ENCODE assay signal across 16 cellular contexts in the genomic region with DNA sequence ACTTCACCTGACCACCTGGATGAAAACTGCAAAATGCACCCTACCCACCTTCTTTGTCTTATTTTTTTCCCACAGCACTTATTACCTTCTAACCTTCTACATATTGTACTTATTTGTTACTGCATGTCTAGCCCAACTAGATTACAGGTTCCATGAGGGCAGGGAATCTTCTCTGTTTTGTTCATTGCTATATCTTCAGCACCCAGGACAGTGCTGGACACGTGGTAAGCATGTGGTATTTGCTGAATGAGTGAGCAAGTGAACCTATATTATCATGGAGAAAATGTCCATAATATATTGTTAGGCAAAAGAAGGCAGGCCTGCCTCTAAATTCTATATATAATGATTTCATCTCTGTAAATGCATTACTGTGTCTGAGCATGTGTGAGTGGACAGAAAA.
DNase-seq lines count a peak whose midpoint lies in the region; ATAC-seq lines count a peak whose summit lies in the region.
"Had no signal": no experiment of that assay in that cellular context is flagged by ENCODE, and none has a peak within 500 bp of the region (broad histone marks: within the 10 kb centered on the region; RNA-seq: fewer than 3 reads in every experiment).

No MANE protein-coding gene starts in this region.

- H3K36me3 ChIP-seq in aorta (ENCODE audit: control insufficient read depth in 1 of 2, insufficient read depth in 2 of 2, low read length in 1 of 2), result no peaks in the 10 kb centered on the region

- intact Hi-C loops in activated T-helper 1 cell treated with anti-CD3 and anti-CD28 coated beads, Interleukin-12 subunit alpha, Interleukin-12 subunit beta, Interleukin-2, Interleukin-4 antibody, amounts not matched to agents 30 ng/mL and 10 ng/mL and 1 ng/mL, durations not matched to agents 14 hours and 24 hours and 36 hours (cut with micrococcal nuclease), result no loop called here
- intact Hi-C loops in aorta (cut with DNase I), result no loop called here

- H3K4me1 ChIP-seq in aorta (ENCODE audit: control insufficient read depth in 1 of 2, insufficient read depth in 2 of 2, low read length in 2 of 2), result no peaks in the 10 kb centered on the region

- ATAC-seq in activated naive CD8-positive, alpha-beta T cell treated with anti-CD3 and anti-CD28 coated beads, Interleukin-2, amount 10 ng/mL, durations not matched to agents 7 days and 5 days (ENCODE audit: low read depth), result no peak
- ATAC-seq in stimulated activated effector memory CD8-positive, alpha-beta T cell treated with anti-CD3 and anti-CD28 coated beads, Interleukin-12 subunit alpha, Interleukin-12 subunit beta, amount 100 ng/mL, for 72 hours, result no peak
- ATAC-seq in stimulated activated naive B cell treated with anti-CD40 and anti-IgM and Interleukin-4, amounts not matched to agents 10 μg/mL and 1 μg/mL and 100 μg/mL, for 72 hours (replicated peaks), result no peak
- no peak for ATAC-seq in aorta (ENCODE audit: low FRiP score)

- peak overlapping the region; percentile 31 for H3K4me3 Mint-ChIP-seq in activated naive CD8-positive, alpha-beta T cell treated with anti-CD3 and anti-CD28 coated beads, Interleukin-2, amount 10 ng/mL, durations not matched to agents 7 days and 5 days
- H3K4me3 Mint-ChIP-seq in activated naive CD8-positive, alpha-beta T cell treated with anti-CD3 and anti-CD28 coated beads for 36 hours, result no peak overlapping the region
- H3K4me3 Mint-ChIP-seq in activated T-helper 1 cell treated with anti-CD3 and anti-CD28 coated beads, Interleukin-12 subunit alpha, Interleukin-12 subunit beta, Interleukin-2, Interleukin-4 antibody, amounts not matched to agents 30 ng/mL and 10 ng/mL and 1 ng/mL, durations not matched to agents 14 hours and 24 hours and 36 hours, result peak overlapping the region; percentile 43
- H3K4me3 Mint-ChIP-seq in stimulated activated effector memory CD8-positive, alpha-beta T cell treated with anti-CD3 and anti-CD28 coated beads, Interleukin-12 subunit alpha, Interleukin-12 subunit beta, amount 100 ng/mL, for 72 hours, result peak overlapping the region; percentile 62
- no peak overlapping the region for H3K4me3 Mint-ChIP-seq in stimulated activated naive B cell treated with anti-CD40 and anti-IgM and Interleukin-4, amounts not matched to agents 10 μg/mL and 1 μg/mL and 100 μg/mL, for 72 hours
- H3K4me3 Mint-ChIP-seq: CD14-positive monocyte had no signal

- H3K36me3 Mint-ChIP-seq in activated naive CD8-positive, alpha-beta T cell treated with anti-CD3 and anti-CD28 coated beads, Interleukin-2, amount 10 ng/mL, durations not matched to agents 7 days and 5 days, result peaks cover 20% of the 10 kb centered on the region
- peaks cover 13% of the 10 kb centered on the region for H3K36me3 Mint-ChIP-seq in activated naive CD8-positive, alpha-beta T cell treated with anti-CD3 and anti-CD28 coated beads for 36 hours
- H3K36me3 Mint-ChIP-seq in activated T-helper 1 cell treated with anti-CD3 and anti-CD28 coated beads, Interleukin-12 subunit alpha, Interleukin-12 subunit beta, Interleukin-2, Interleukin-4 antibody, amounts not matched to agents 30 ng/mL and 10 ng/mL and 1 ng/mL, durations not matched to agents 14 hours and 24 hours and 36 hours (ENCODE audit: low read depth), result peaks cover 41% of the 10 kb centered on the region
- peaks cover 22% of the 10 kb centered on the region for H3K36me3 Mint-ChIP-seq in stimulated activated effector memory CD8-positive, alpha-beta T cell treated with anti-CD3 and anti-CD28 coated beads, Interleukin-12 subunit alpha, Interleukin-12 subunit beta, amount 100 ng/mL, for 72 hours
- no peaks in the 10 kb centered on the region for H3K36me3 Mint-ChIP-seq in stimulated activated naive B cell treated with anti-CD40 and anti-IgM and Interleukin-4, amounts not matched to agents 10 μg/mL and 1 μg/mL and 100 μg/mL, for 72 hours

- H3K9me3 ChIP-seq in aorta (ENCODE audit: control insufficient read depth, low read length), result peaks cover 1% of the 10 kb centered on the region

- no peaks in the 10 kb centered on the region for H3K27me3 Mint-ChIP-seq in activated naive CD8-positive, alpha-beta T cell treated with anti-CD3 and anti-CD28 coated beads, Interleukin-2, amount 10 ng/mL, durations not matched to agents 7 days and 5 days
- no peaks in the 10 kb centered on the region for H3K27me3 Mint-ChIP-seq in activated naive CD8-positive, alpha-beta T cell treated with anti-CD3 and anti-CD28 coated beads for 36 hours
- H3K27me3 Mint-ChIP-seq in activated T-helper 1 cell treated with anti-CD3 and anti-CD28 coated beads, Interleukin-12 subunit alpha, Interleukin-12 subunit beta, Interleukin-2, Interleukin-4 antibody, amounts not matched to agents 30 ng/mL and 10 ng/mL and 1 ng/mL, durations not matched to agents 14 hours and 24 hours and 36 hours (ENCODE audit: insufficient read depth), result no peaks in the 10 kb centered on the region
- H3K27me3 Mint-ChIP-seq in stimulated activated naive B cell treated with anti-CD40 and anti-IgM and Interleukin-4, amounts not matched to agents 10 μg/mL and 1 μg/mL and 100 μg/mL, for 72 hours, result peaks cover 0 to 3% of the 10 kb centered on the region in 2 donors

- POLR2A ChIA-PET in activated naive CD8-positive, alpha-beta T cell treated with anti-CD3 and anti-CD28 coated beads, Interleukin-2, amount 10 ng/mL, durations not matched to agents 7 days and 5 days (lab: Charles Lee), result no interaction called here

- peaks cover 1% of the 10 kb centered on the region for H3K9me3 Mint-ChIP-seq in activated naive CD8-positive, alpha-beta T cell treated with anti-CD3 and anti-CD28 coated beads, Interleukin-2, amount 10 ng/mL, durations not matched to agents 7 days and 5 days
- H3K9me3 Mint-ChIP-seq in activated naive CD8-positive, alpha-beta T cell treated with anti-CD3 and anti-CD28 coated beads for 36 hours, result no peaks in the 10 kb centered on the region
- no peaks in the 10 kb centered on the region for H3K9me3 Mint-ChIP-seq in activated T-helper 1 cell treated with anti-CD3 and anti-CD28 coated beads, Interleukin-12 subunit alpha, Interleukin-12 subunit beta, Interleukin-2, Interleukin-4 antibody, amounts not matched to agents 30 ng/mL and 10 ng/mL and 1 ng/mL, durations not matched to agents 14 hours and 24 hours and 36 hours
- H3K9me3 Mint-ChIP-seq in stimulated activated effector memory CD8-positive, alpha-beta T cell treated with anti-CD3 and anti-CD28 coated beads, Interleukin-12 subunit alpha, Interleukin-12 subunit beta, amount 100 ng/mL, for 72 hours, result no peaks in the 10 kb centered on the region
- no peaks in the 10 kb centered on the region for H3K9me3 Mint-ChIP-seq in stimulated activated naive B cell treated with anti-CD40 and anti-IgM and Interleukin-4, amounts not matched to agents 10 μg/mL and 1 μg/mL and 100 μg/mL, for 72 hours
- H3K9me3 Mint-ChIP-seq: CD14-positive monocyte had no signal

- DNase-seq in NCI-H748 (lab: John Stamatoyannopoulos, UW; ENCODE audit: unreplicated experiment) (peak; percentile 44), NCI-H748 treated with DMSO at 0.1 percent for 48 hours (lab: John Stamatoyannopoulos, UW) (no peak), aorta (no peak)
- no peak for DNase-seq in activated naive CD8-positive, alpha-beta T cell treated with anti-CD3 and anti-CD28 coated beads, Interleukin-2, amount 10 ng/mL, durations not matched to agents 7 days and 5 days
- no peak for DNase-seq in activated naive CD8-positive, alpha-beta T cell treated with anti-CD3 and anti-CD28 coated beads for 36 hours
- DNase-seq in activated T-helper 1 cell treated with anti-CD3 and anti-CD28 coated beads, Interleukin-12 subunit alpha, Interleukin-12 subunit beta, Interleukin-2, Interleukin-4 antibody, amounts not matched to agents 30 ng/mL and 10 ng/mL and 1 ng/mL, durations not matched to agents 14 hours and 24 hours and 36 hours (ENCODE audit: low spot score), result no peak
- DNase-seq in stimulated activated effector memory CD8-positive, alpha-beta T cell treated with anti-CD3 and anti-CD28 coated beads, Interleukin-12 subunit alpha, Interleukin-12 subunit beta, amount 100 ng/mL, for 72 hours (ENCODE audit: low spot score in 2 of 2), result no peak
- no peak for DNase-seq in stimulated activated naive B cell treated with anti-CD40 and anti-IgM and Interleukin-4, amounts not matched to agents 10 μg/mL and 1 μg/mL and 100 μg/mL, for 72 hours
- DNase-seq: COR-L47, DMS79, GDM1, GOT3, Kasumi-1, NCI-H1930, SHP77 had no signal

- H3K27me3 ChIP-seq in aorta (ENCODE audit: control insufficient read depth in 1 of 2, insufficient read depth in 2 of 2, low read length in 1 of 2), result no peaks in the 10 kb centered on the region

- peaks cover 43% of the 10 kb centered on the region for H3K4me1 Mint-ChIP-seq in activated naive CD8-positive, alpha-beta T cell treated with anti-CD3 and anti-CD28 coated beads, Interleukin-2, amount 10 ng/mL, durations not matched to agents 7 days and 5 days
- peaks cover 31% of the 10 kb centered on the region for H3K4me1 Mint-ChIP-seq in activated naive CD8-positive, alpha-beta T cell treated with anti-CD3 and anti-CD28 coated beads for 36 hours
- peaks cover 81% of the 10 kb centered on the region for H3K4me1 Mint-ChIP-seq in activated T-helper 1 cell treated with anti-CD3 and anti-CD28 coated beads, Interleukin-12 subunit alpha, Interleukin-12 subunit beta, Interleukin-2, Interleukin-4 antibody, amounts not matched to agents 30 ng/mL and 10 ng/mL and 1 ng/mL, durations not matched to agents 14 hours and 24 hours and 36 hours (ENCODE audit: low read depth)
- peaks cover 85% of the 10 kb centered on the region for H3K4me1 Mint-ChIP-seq in stimulated activated effector memory CD8-positive, alpha-beta T cell treated with anti-CD3 and anti-CD28 coated beads, Interleukin-12 subunit alpha, Interleukin-12 subunit beta, amount 100 ng/mL, for 72 hours
- no peaks in the 10 kb centered on the region for H3K4me1 Mint-ChIP-seq in stimulated activated naive B cell treated with anti-CD40 and anti-IgM and Interleukin-4, amounts not matched to agents 10 μg/mL and 1 μg/mL and 100 μg/mL, for 72 hours

- no peak overlapping the region for H3K27ac ChIP-seq in aorta (ENCODE audit: low read depth in 1 of 2, low read length in 2 of 2)

- WGBS in aorta, 2 donors, result 75 to 76% methylated on average over 1 of the region's 1 CpG

- H3K27ac Mint-ChIP-seq in activated naive CD8-positive, alpha-beta T cell treated with anti-CD3 and anti-CD28 coated beads, Interleukin-2, amount 10 ng/mL, durations not matched to agents 7 days and 5 days, result peak overlapping the region; percentile 71
- H3K27ac Mint-ChIP-seq in activated naive CD8-positive, alpha-beta T cell treated with anti-CD3 and anti-CD28 coated beads for 36 hours, result no peak overlapping the region
- H3K27ac Mint-ChIP-seq in activated T-helper 1 cell treated with anti-CD3 and anti-CD28 coated beads, Interleukin-12 subunit alpha, Interleukin-12 subunit beta, Interleukin-2, Interleukin-4 antibody, amounts not matched to agents 30 ng/mL and 10 ng/mL and 1 ng/mL, durations not matched to agents 14 hours and 24 hours and 36 hours, result peak overlapping the region; percentile 61
- peak overlapping the region; percentile 79 for H3K27ac Mint-ChIP-seq in stimulated activated effector memory CD8-positive, alpha-beta T cell treated with anti-CD3 and anti-CD28 coated beads, Interleukin-12 subunit alpha, Interleukin-12 subunit beta, amount 100 ng/mL, for 72 hours
- H3K27ac Mint-ChIP-seq in stimulated activated naive B cell treated with anti-CD40 and anti-IgM and Interleukin-4, amounts not matched to agents 10 μg/mL and 1 μg/mL and 100 μg/mL, for 72 hours, result no peak overlapping the region

- no peak overlapping the region for H3K4me3 ChIP-seq in aorta (ENCODE audit: low read length in 2 of 2)

Comparison
In these comparisons a context has a peak if more than half of its experiments do, and no peak if none do; other contexts are left out.
1. H3K27ac Mint-ChIP-seq: peak in activated naive CD8-positive, alpha-beta T cell treated with anti-CD3 and anti-CD28 coated beads, Interleukin-2, amount 10 ng/mL, durations not matched to agents 7 days and 5 days (single experiment), activated T-helper 1 cell treated with anti-CD3 and anti-CD28 coated beads, Interleukin-12 subunit alpha, Interleukin-12 subunit beta, Interleukin-2, Interleukin-4 antibody, amounts not matched to agents 30 ng/mL and 10 ng/mL and 1 ng/mL, durations not matched to agents 14 hours and 24 hours and 36 hours (single experiment) and stimulated activated effector memory CD8-positive, alpha-beta T cell treated with anti-CD3 and anti-CD28 coated beads, Interleukin-12 subunit alpha, Interleukin-12 subunit beta, amount 100 ng/mL, for 72 hours (single experiment); none in activated naive CD8-positive, alpha-beta T cell treated with anti-CD3 and anti-CD28 coated beads for 36 hours (single experiment) and stimulated activated naive B cell treated with anti-CD40 and anti-IgM and Interleukin-4, amounts not matched to agents 10 μg/mL and 1 μg/mL and 100 μg/mL, for 72 hours (single experiment).
2. H3K4me3 Mint-ChIP-seq: peak in activated naive CD8-positive, alpha-beta T cell treated with anti-CD3 and anti-CD28 coated beads, Interleukin-2, amount 10 ng/mL, durations not matched to agents 7 days and 5 days (single experiment), activated T-helper 1 cell treated with anti-CD3 and anti-CD28 coated beads, Interleukin-12 subunit alpha, Interleukin-12 subunit beta, Interleukin-2, Interleukin-4 antibody, amounts not matched to agents 30 ng/mL and 10 ng/mL and 1 ng/mL, durations not matched to agents 14 hours and 24 hours and 36 hours (single experiment) and stimulated activated effector memory CD8-positive, alpha-beta T cell treated with anti-CD3 and anti-CD28 coated beads, Interleukin-12 subunit alpha, Interleukin-12 subunit beta, amount 100 ng/mL, for 72 hours (single experiment); none in activated naive CD8-positive, alpha-beta T cell treated with anti-CD3 and anti-CD28 coated beads for 36 hours (single experiment) and stimulated activated naive B cell treated with anti-CD40 and anti-IgM and Interleukin-4, amounts not matched to agents 10 μg/mL and 1 μg/mL and 100 μg/mL, for 72 hours (0 of 2).